13 cellular contexts compared by ENCODE assay signal in the genomic region with DNA sequence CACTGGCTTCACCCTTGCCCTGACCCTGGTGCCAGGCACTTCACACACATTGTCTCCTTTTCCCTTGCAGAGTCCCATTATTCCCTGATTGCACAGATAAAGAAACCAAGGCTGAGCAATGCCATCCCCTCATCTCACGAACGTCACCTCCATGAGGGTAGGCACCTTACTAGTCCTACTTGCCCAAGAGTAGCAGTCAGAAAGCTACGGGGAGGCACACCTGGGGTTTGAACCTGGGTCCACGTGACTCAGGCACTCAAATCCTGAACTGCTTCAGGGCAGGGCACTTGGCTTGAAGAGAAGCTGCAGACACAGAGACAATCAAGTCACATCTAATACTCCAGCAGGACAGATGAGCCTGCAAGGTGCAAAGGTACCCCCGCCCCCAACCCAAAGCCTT. TPM values are rescaled to one million over a fixed set of nuclear protein-coding genes. Genes with fewer than 3 reads are reported as not detected.
"Had no signal": no experiment of that assay in that cellular context is flagged by ENCODE, and none has a peak within 500 bp of the region (broad histone marks: within the 10 kb centered on the region; RNA-seq: fewer than 3 reads in every experiment).

No MANE protein-coding gene starts in this region.

- H3K9me3 ChIP-seq: adrenal gland had no signal

- H3K36me3 ChIP-seq: adrenal gland had no signal

- H3K36me3 Mint-ChIP-seq: naive B cell had no signal

- H3K4me1 ChIP-seq: adrenal gland had no signal

- H3K4me2 ChIP-seq: smooth muscle cell had no signal

- H3K9me3 Mint-ChIP-seq: activated CD4-positive, alpha-beta memory T cell treated with anti-CD3 and anti-CD28 coated beads, Interleukin-2, amount 10 ng/mL, durations not matched to agents 7 days and 5 days; effector memory CD8-positive, alpha-beta T cell; naive B cell had no signal

- H3K27ac Mint-ChIP-seq: activated CD4-positive, alpha-beta memory T cell treated with anti-CD3 and anti-CD28 coated beads, Interleukin-2, amount 10 ng/mL, durations not matched to agents 7 days and 5 days; activated CD4-positive, alpha-beta T cell treated with anti-CD3 and anti-CD28 coated beads for 36 hours had no signal

- H3K27me3 Mint-ChIP-seq: activated CD4-positive, alpha-beta T cell treated with anti-CD3 and anti-CD28 coated beads for 36 hours; effector memory CD8-positive, alpha-beta T cell; naive B cell had no signal

- H3K27me3 ChIP-seq: adrenal gland had no signal

- H3K27ac ChIP-seq: adrenal gland had no signal

- H3K4me3 Mint-ChIP-seq: activated CD4-positive, alpha-beta memory T cell treated with anti-CD3 and anti-CD28 coated beads, Interleukin-2, amount 10 ng/mL, durations not matched to agents 7 days and 5 days; activated CD4-positive, alpha-beta T cell treated with anti-CD3 and anti-CD28 coated beads for 36 hours; effector memory CD8-positive, alpha-beta T cell; naive B cell had no signal

- H3K4me3 ChIP-seq: adrenal gland, smooth muscle cell had no signal

- ATAC-seq: activated CD4-positive, alpha-beta T cell treated with anti-CD3 and anti-CD28 coated beads for 36 hours; effector memory CD8-positive, alpha-beta T cell had no signal

- DNase-seq: activated CD4-positive, alpha-beta memory T cell treated with anti-CD3 and anti-CD28 coated beads, Interleukin-2, amount 10 ng/mL, durations not matched to agents 7 days and 5 days; activated CD4-positive, alpha-beta T cell treated with anti-CD3 and anti-CD28 coated beads for 36 hours; activated naive CD4-positive, alpha-beta T cell; adrenal gland; central memory CD4-positive, alpha-beta T cell; cortex of kidney; effector memory CD8-positive, alpha-beta T cell; kidney glomerular epithelial cell; naive B cell; right cardiac atrium; stimulated activated naive CD4-positive, alpha-beta T cell; SW 1271 had no signal

RNA-seq across cellular contexts. Expression of gene BCAS1, which starts 1.9 kb away (rescaled TPM):
- total RNA-seq: activated CD4-positive, alpha-beta memory T cell treated with anti-CD3 and anti-CD28 coated beads, Interleukin-2, amount 10 ng/mL, durations not matched to agents 7 days and 5 days had no signal
